ENCODE assay signal across 19 cellular contexts in genomic region chr12:101379149-101379548, GRCh38.
"Had no signal": no experiment of that assay in that cellular context is flagged by ENCODE, and none has a peak within 500 bp of the region (broad histone marks: within the 10 kb centered on the region; RNA-seq: fewer than 3 reads in every experiment).

No MANE protein-coding gene starts in this region.

- H3K9me3 ChIP-seq: colonic mucosa, left lung, right lobe of liver, stomach, thyroid gland, vagina had no signal

- H3K27me3 Mint-ChIP-seq: dendritic cell treated with granulocyte-macrophage colony-stimulating factor and Interleukin-4, amounts not matched to agents 40 ng/mL and 50 ng/mL, for 4 days; progenitor cell of endocrine pancreas had no signal

- H3K4me1 ChIP-seq: colonic mucosa, left lung, parathyroid adenoma, right lobe of liver, stomach, thyroid gland, vagina had no signal

- DNase-seq: colonic mucosa; kidney; left lung; mesendoderm; midbrain; natural killer cell; occipital lobe; right lobe of liver; small intestine; stimulated activated CD4-positive, alpha-beta T cell treated with anti-CD3 and anti-CD28 coated beads, Interleukin-15, amount 100 ng/mL, for 24 hours; stimulated activated CD4-positive, alpha-beta T cell treated with anti-CD3 and anti-CD28 coated beads, Interleukin-2, amount 100 ng/mL, for 48 hours; stimulated activated naive CD4-positive, alpha-beta T cell treated with Interleukin-2 at 50 U/mL for 16 hours; stomach; thyroid gland; trophoblast cell had no signal

- H3K4me1 Mint-ChIP-seq: natural killer cell had no signal

- H3K27ac ChIP-seq: colonic mucosa, left lung, parathyroid adenoma, right lobe of liver, stomach, thyroid gland, vagina had no signal

- H3K9me3 Mint-ChIP-seq: dendritic cell treated with granulocyte-macrophage colony-stimulating factor and Interleukin-4, amounts not matched to agents 40 ng/mL and 50 ng/mL, for 4 days; natural killer cell had no signal

- H3K4me3 ChIP-seq: colonic mucosa, left lung, right lobe of liver, stomach, thyroid gland, vagina had no signal

- H3K36me3 ChIP-seq: colonic mucosa had no signal

- ATAC-seq: left lung, natural killer cell had no signal

- H3K4me3 Mint-ChIP-seq: dendritic cell treated with granulocyte-macrophage colony-stimulating factor and Interleukin-4, amounts not matched to agents 40 ng/mL and 50 ng/mL, for 4 days; natural killer cell had no signal

- H3K27ac Mint-ChIP-seq: dendritic cell treated with granulocyte-macrophage colony-stimulating factor and Interleukin-4, amounts not matched to agents 40 ng/mL and 50 ng/mL, for 4 days; natural killer cell; progenitor cell of endocrine pancreas had no signal

- H3K27me3 ChIP-seq: colonic mucosa, left lung, right lobe of liver, stomach, thyroid gland, vagina had no signal
